ENCODE assay signal across 1 cellular context in genomic region chr9:135500071-135500524, GRCh38.
TF ChIP-seq lines count a peak whose summit lies in the region.

No MANE protein-coding gene starts in this region.

TF ChIP-seq in SK-N-SH, 30 proteins besides CTCF, POLR2A, EP300 and RAD21 (continued from another document):
- TF ChIP-seq MAX (IDR thresholded peaks at IDR 0.05; ENCODE audit: low read depth) (0 out of 2 replicates have a peak, but pooled peaks have one; percentile 4), USF1 (IDR thresholded peaks at IDR 0.05; ENCODE audit: borderline replicate concordance, low read depth) (no peak)
